9 cellular contexts compared by ENCODE assay signal in genomic region chr9:124551472-124552339, GRCh38. TPM values are rescaled to one million over a fixed set of nuclear protein-coding genes. Genes with fewer than 3 reads are reported as not detected.
DNase-seq lines count a peak whose midpoint lies in the region; ATAC-seq, FAIRE-seq and TF ChIP-seq lines count a peak whose summit lies in the region.
"Had no signal": no experiment of that assay in that cellular context is flagged by ENCODE, and none has a peak within 500 bp of the region (broad histone marks: within the 10 kb centered on the region; RNA-seq: fewer than 3 reads in every experiment).

No MANE protein-coding gene starts in this region.

- no peaks in the 10 kb centered on the region for H3K27me3 ChIP-seq in SJSA1 (replicated peaks)
- no peaks in the 10 kb centered on the region for H3K27me3 ChIP-seq in lung (ENCODE audit: control insufficient read depth, insufficient read depth)
- no peaks in the 10 kb centered on the region for H3K27me3 ChIP-seq in thyroid gland

- H3K9me3 ChIP-seq in SJSA1 (replicated peaks): no peaks in the 10 kb centered on the region
- no peaks in the 10 kb centered on the region for H3K9me3 ChIP-seq in lung (ENCODE audit: control insufficient read depth in 2 of 2, insufficient read depth in 1 of 2, low read length in 1 of 2)
- H3K9me3 ChIP-seq in thyroid gland: no peaks in the 10 kb centered on the region

- H3K27ac ChIP-seq in SJSA1 (peak overlapping the region; percentile 26), lung (ENCODE audit: low read depth in 1 of 2, low read length in 1 of 2) (no peak overlapping the region), thyroid gland (no peak overlapping the region)

- no peak for TF ChIP-seq POLR2A in thyroid gland (IDR thresholded peaks at IDR 0.05)

- H3K4me1 ChIP-seq in SJSA1 (replicated peaks) (peaks cover 37% of the 10 kb centered on the region), lung (ENCODE audit: control insufficient read depth in 2 of 2, insufficient read depth in 2 of 2, low read length in 2 of 2) (no peaks in the 10 kb centered on the region), thyroid gland (peaks cover 0 to 21% of the 10 kb centered on the region in 2 donors)

- H3K36me3 ChIP-seq in SJSA1: no peaks in the 10 kb centered on the region
- H3K36me3 ChIP-seq in lung (ENCODE audit: control insufficient read depth in 2 of 2, insufficient read depth in 2 of 2, low read length in 2 of 2): no peaks in the 10 kb centered on the region
- H3K36me3 ChIP-seq in thyroid gland: no peaks in the 10 kb centered on the region

- TF ChIP-seq CTCF in lung (IDR thresholded peaks at IDR 0.05; ENCODE audit: control extremely low read depth, extremely low read depth) (peak; percentile 23), thyroid gland (IDR thresholded peaks at IDR 0.05) (peak in 4 of 6 experiments; percentile 42 to 62 (median 52))

- DNase-seq in DMS 273 (lab: John Stamatoyannopoulos, UW; ENCODE audit: unreplicated experiment): peak; percentile 75
- no peak for DNase-seq in DMS 273 treated with DMSO at 0.1 percent for 48 hours (lab: John Stamatoyannopoulos, UW)
- DNase-seq in HTR-8/SVneo (ENCODE audit: insufficient read length, low spot score): peak; percentile 75
- peak; percentile 66 to 74 for DNase-seq in SJSA1 (ENCODE audit: low read depth in 1 of 2, low spot score in 2 of 2)
- DNase-seq in dedifferentiated amniotic fluid mesenchymal stem cell (ENCODE audit: extremely low spot score): peak; percentile 58
- DNase-seq in lung (ENCODE audit: low spot score): peak; percentile 37
- peak; percentile 50 to 58 for DNase-seq in thyroid gland
- DNase-seq in effector CD8-positive, alpha-beta T cell (lab: John Stamatoyannopoulos, UW): no peak

- peak; percentile 47 for ATAC-seq in lung (ENCODE audit: insufficient read depth, low FRiP score)

- intact Hi-C loops in thyroid gland (cut with DNase I): loop anchor here (10.0 kb wide), 1 partner anchor 153 kb away; no protein-coding TSS in a partner anchor

- 24 to 29% methylated on average over 4 of the region's 4 CpGs for WGBS in lung, 2 donors
- WGBS in thyroid gland, 2 donors: 24 to 36% methylated on average over 4 of the region's 4 CpGs

- FAIRE-seq in HTR-8/SVneo (lab: Jason Lieb, UNC): no peak
- FAIRE-seq: A204.1 had no signal

- H3K4me3 ChIP-seq in SJSA1: no peak overlapping the region
- H3K4me3 ChIP-seq in lung: no peak overlapping the region
- H3K4me3 ChIP-seq in thyroid gland (replicated peaks in 1 of 3): no peak overlapping the region

RNA-seq across cellular contexts. Expression of gene NR5A1, which starts 44.5 kb away (rescaled TPM):
- not detected in 2 replicates for total RNA-seq in SJSA1 (2014; rRNA removed; shearing (Covaris generic))
- total RNA-seq in lung: under 1 TPM; 0.09 to 0.37 TPM
- under 1 TPM in 1 of 2 donors, not detected in 1; 0.02 TPM for polyA plus RNA-seq in lung
- under 1 TPM in 1 of 4 donors, not detected in 3; 0.40 TPM for total RNA-seq in thyroid gland

Comparison
In these comparisons a context has a peak if more than half of its experiments do, and no peak if none do; other contexts are left out.
1. DNase-seq: peak in DMS 273 (single experiment), HTR-8/SVneo (single experiment), SJSA1 (2 of 2), dedifferentiated amniotic fluid mesenchymal stem cell (single experiment), lung (single experiment) and thyroid gland (2 of 2); none in DMS 273 treated with DMSO at 0.1 percent for 48 hours (single experiment) and effector CD8-positive, alpha-beta T cell (single experiment).